In the genomic region with DNA sequence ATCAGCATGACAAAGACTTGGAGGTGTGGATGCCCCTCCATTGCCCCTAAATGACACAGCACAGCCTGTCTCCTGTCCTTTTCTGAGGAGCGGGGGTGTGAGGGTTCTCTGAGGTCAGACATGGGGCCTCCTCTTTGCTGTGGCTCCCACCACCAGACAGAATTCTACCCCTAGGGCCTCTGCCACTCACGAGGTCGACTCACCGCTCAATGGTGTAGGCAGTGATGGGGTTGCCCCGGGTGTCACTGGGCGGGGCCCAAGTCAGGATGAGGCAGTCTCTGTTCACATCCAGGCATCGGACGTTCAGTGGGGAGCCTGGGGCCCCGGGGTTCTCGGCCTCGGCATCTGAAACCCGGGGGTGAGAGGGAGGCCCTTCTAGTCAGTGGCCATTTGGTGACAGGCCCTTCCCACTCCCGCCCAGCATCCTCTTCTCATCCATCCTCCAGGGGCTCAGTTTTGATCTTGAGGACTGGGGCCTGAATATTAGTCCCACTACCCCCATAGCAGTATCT, we compare ENCODE assay signal across 18 cellular contexts. TPM values are rescaled to one million over a fixed set of nuclear protein-coding genes. Genes with fewer than 3 reads are reported as not detected.
A peak's percentile ranks its signal among the peaks of the same experiment; 100 is the strongest.
DNase-seq lines count a peak whose midpoint lies in the region; ATAC-seq lines count a peak whose summit lies in the region.
"Had no signal": no experiment of that assay in that cellular context is flagged by ENCODE, and none has a peak within 500 bp of the region (broad histone marks: within the 10 kb centered on the region; RNA-seq: fewer than 3 reads in every experiment).

No MANE protein-coding gene starts in this region.

- no peak overlapping the region for H3K4me3 Mint-ChIP-seq in T-helper 2 cell treated with Interferon-gamma antibody and Interleukin-4, amounts not matched to agents 5 μg/mL and 100 μg/mL, for 36 hours
- no peak overlapping the region for H3K4me3 Mint-ChIP-seq in activated T-cell treated with anti-CD3 and anti-CD28 coated beads, Interleukin-2, amount 50 U/mL, for 72 hours
- H3K4me3 Mint-ChIP-seq in activated naive CD8-positive, alpha-beta T cell treated with anti-CD3 and anti-CD28 coated beads for 36 hours = no peak overlapping the region
- H3K4me3 Mint-ChIP-seq: H9 had no signal

- no peak overlapping the region for H3K27ac Mint-ChIP-seq in T-helper 2 cell treated with Interferon-gamma antibody and Interleukin-4, amounts not matched to agents 5 μg/mL and 100 μg/mL, for 36 hours
- no peak overlapping the region for H3K27ac Mint-ChIP-seq in activated T-cell treated with anti-CD3 and anti-CD28 coated beads, Interleukin-2, amount 50 U/mL, for 72 hours
- no peak overlapping the region for H3K27ac Mint-ChIP-seq in activated naive CD8-positive, alpha-beta T cell treated with anti-CD3 and anti-CD28 coated beads for 36 hours
- H3K27ac Mint-ChIP-seq: H9 had no signal

- DNase-seq in T-helper 2 cell treated with Interferon-gamma antibody and Interleukin-4, amounts not matched to agents 5 μg/mL and 100 μg/mL, for 36 hours (ENCODE audit: low spot score) = peak; percentile 13
- DNase-seq in T-helper 2 cell (no peak), activated T-cell treated with anti-CD3 and anti-CD28 coated beads for 4 hours (no peak), SW480 (ENCODE audit: low spot score) (no peak)
- peak; percentile 12 to 39 for DNase-seq in activated T-cell treated with anti-CD3 and anti-CD28 coated beads, Interleukin-2, amount 50 U/mL, for 72 hours
- DNase-seq in activated naive CD8-positive, alpha-beta T cell treated with anti-CD3 and anti-CD28 coated beads for 36 hours = peak; percentile 14
- DNase-seq in stimulated activated CD8-positive, alpha-beta memory T cell treated with anti-CD3 and anti-CD28 coated beads, Interleukin-15, amount 100 ng/mL, for 48 hours (ENCODE audit: low read depth in 2 of 2) = peak; percentile 11 to 21
- DNase-seq: AML-193, DMS79, H9, KBM-7, NCI-H1105, NCI-H2081, NCI-H510A, NCI-H774 had no signal

- no peaks in the 10 kb centered on the region for H3K4me1 Mint-ChIP-seq in T-helper 2 cell treated with Interferon-gamma antibody and Interleukin-4, amounts not matched to agents 5 μg/mL and 100 μg/mL, for 36 hours (ENCODE audit: low read depth)
- no peaks in the 10 kb centered on the region for H3K4me1 Mint-ChIP-seq in activated T-cell treated with anti-CD3 and anti-CD28 coated beads, Interleukin-2, amount 50 U/mL, for 72 hours (ENCODE audit: low read depth)
- H3K4me1 Mint-ChIP-seq in activated naive CD8-positive, alpha-beta T cell treated with anti-CD3 and anti-CD28 coated beads for 36 hours = no peaks in the 10 kb centered on the region

- H3K27me3 Mint-ChIP-seq in T-helper 2 cell treated with Interferon-gamma antibody and Interleukin-4, amounts not matched to agents 5 μg/mL and 100 μg/mL, for 36 hours (ENCODE audit: low read depth) = no peaks in the 10 kb centered on the region
- peaks cover 7% of the 10 kb centered on the region for H3K27me3 Mint-ChIP-seq in activated T-cell treated with anti-CD3 and anti-CD28 coated beads, Interleukin-2, amount 50 U/mL, for 72 hours (ENCODE audit: low read depth)
- no peaks in the 10 kb centered on the region for H3K27me3 Mint-ChIP-seq in activated naive CD8-positive, alpha-beta T cell treated with anti-CD3 and anti-CD28 coated beads for 36 hours

- no peaks in the 10 kb centered on the region for H3K9me3 Mint-ChIP-seq in T-helper 2 cell treated with Interferon-gamma antibody and Interleukin-4, amounts not matched to agents 5 μg/mL and 100 μg/mL, for 36 hours
- no peaks in the 10 kb centered on the region for H3K9me3 Mint-ChIP-seq in activated T-cell treated with anti-CD3 and anti-CD28 coated beads, Interleukin-2, amount 50 U/mL, for 72 hours
- no peaks in the 10 kb centered on the region for H3K9me3 Mint-ChIP-seq in activated naive CD8-positive, alpha-beta T cell treated with anti-CD3 and anti-CD28 coated beads for 36 hours
- H3K9me3 Mint-ChIP-seq: H9 had no signal

- ATAC-seq in activated T-cell treated with anti-CD3 and anti-CD28 coated beads, Interleukin-2, amount 50 U/mL, for 72 hours (replicated peaks in 1 of 2) = peak; percentile 61 to 82
- ATAC-seq in GM18873 (IDR thresholded peaks at IDR 0.05; ENCODE audit: low FRiP score, unreplicated experiment) = no peak
- ATAC-seq: HepG2 had no signal

- H3K36me3 Mint-ChIP-seq in T-helper 2 cell treated with Interferon-gamma antibody and Interleukin-4, amounts not matched to agents 5 μg/mL and 100 μg/mL, for 36 hours (ENCODE audit: low read depth) = no peaks in the 10 kb centered on the region
- H3K36me3 Mint-ChIP-seq in activated T-cell treated with anti-CD3 and anti-CD28 coated beads, Interleukin-2, amount 50 U/mL, for 72 hours (ENCODE audit: insufficient read depth in 2 of 2) = no peaks in the 10 kb centered on the region
- no peaks in the 10 kb centered on the region for H3K36me3 Mint-ChIP-seq in activated naive CD8-positive, alpha-beta T cell treated with anti-CD3 and anti-CD28 coated beads for 36 hours

RNA-seq across cellular contexts. Expression of a gene that starts 19.9 kb away (rescaled TPM):
- not detected for total RNA-seq in activated T-cell treated with anti-CD3 and anti-CD28 coated beads, Interleukin-2, amount 50 U/mL, for 72 hours
- not detected for total RNA-seq in activated naive CD8-positive, alpha-beta T cell treated with anti-CD3 and anti-CD28 coated beads for 36 hours
- total RNA-seq: OCI-LY7 had no signal

RNA-seq across cellular contexts. Expression of a gene that starts 50.9 kb away (rescaled TPM):
- not detected for total RNA-seq in activated T-cell treated with anti-CD3 and anti-CD28 coated beads, Interleukin-2, amount 50 U/mL, for 72 hours
- total RNA-seq in activated naive CD8-positive, alpha-beta T cell treated with anti-CD3 and anti-CD28 coated beads for 36 hours = not detected
- total RNA-seq: OCI-LY7 had no signal

Comparison
In these comparisons a context has a peak if more than half of its experiments do, and no peak if none do; other contexts are left out.
1. DNase-seq: peak in T-helper 2 cell treated with Interferon-gamma antibody and Interleukin-4, amounts not matched to agents 5 μg/mL and 100 μg/mL, for 36 hours (single experiment), activated T-cell treated with anti-CD3 and anti-CD28 coated beads, Interleukin-2, amount 50 U/mL, for 72 hours (2 of 2), activated naive CD8-positive, alpha-beta T cell treated with anti-CD3 and anti-CD28 coated beads for 36 hours (single experiment) and stimulated activated CD8-positive, alpha-beta memory T cell treated with anti-CD3 and anti-CD28 coated beads, Interleukin-15, amount 100 ng/mL, for 48 hours (2 of 2); none in T-helper 2 cell (0 of 5), activated T-cell treated with anti-CD3 and anti-CD28 coated beads for 4 hours (single experiment) and SW480 (single experiment).